Comparison of ENCODE assay signal across 25 cellular contexts in the genomic region with DNA sequence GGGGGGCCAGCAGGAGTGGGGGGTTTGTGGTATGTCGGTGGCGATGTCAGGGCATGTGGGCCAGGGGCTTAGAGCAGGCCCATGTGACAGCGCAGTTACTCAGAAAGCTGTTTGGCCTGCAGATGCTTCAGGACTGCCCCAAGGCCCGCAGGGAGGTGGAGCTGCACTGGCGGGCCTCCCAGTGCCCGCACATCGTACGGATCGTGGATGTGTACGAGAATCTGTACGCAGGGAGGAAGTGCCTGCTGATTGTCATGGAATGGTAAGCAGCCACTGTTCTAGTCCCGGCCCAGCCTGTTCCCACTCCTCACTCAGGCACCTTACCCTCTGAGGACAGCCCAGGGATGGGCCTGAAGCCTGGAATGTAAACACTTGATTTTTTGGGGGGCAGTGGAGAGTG. TPM values are rescaled to one million over a fixed set of nuclear protein-coding genes. Genes with fewer than 3 reads are reported as not detected.
A peak's percentile ranks its signal among the peaks of the same experiment; 100 is the strongest.
DNase-seq lines count a peak whose midpoint lies in the region; ATAC-seq, FAIRE-seq and TF ChIP-seq lines count a peak whose summit lies in the region.
"Had no signal": no experiment of that assay in that cellular context is flagged by ENCODE, and none has a peak within 500 bp of the region (broad histone marks: within the 10 kb centered on the region; RNA-seq: fewer than 3 reads in every experiment).

No MANE protein-coding gene starts in this region.

- H3K4me3 Mint-ChIP-seq in activated T-helper 1 cell treated with anti-CD3 and anti-CD28 coated beads, Interleukin-12 subunit alpha, Interleukin-12 subunit beta, Interleukin-2, Interleukin-4 antibody, amounts not matched to agents 30 ng/mL and 10 ng/mL and 1 ng/mL, durations not matched to agents 14 hours and 24 hours and 36 hours = no peak overlapping the region
- H3K4me3 Mint-ChIP-seq in natural killer cell treated with Interleukin-12 subunit alpha and Interleukin-12 subunit beta and Interleukin-15 and Interleukin-18, amount 100 ng/mL, for 72 hours = peak overlapping the region; percentile 22
- H3K4me3 Mint-ChIP-seq: activated naive CD4-positive, alpha-beta T cell treated with anti-CD3 and anti-CD28 coated beads for 36 hours; brain; CD4-positive, alpha-beta memory T cell; T-helper 1 cell treated with Interleukin-12 subunit alpha and Interleukin-12 subunit beta and Interleukin-4 antibody, amounts not matched to agents 30 μg/mL and 1 μg/mL, for 36 hours had no signal

- H3K9ac ChIP-seq in BLaER1 = peak overlapping the region; percentile 64; the same call in 1 of the 2 replicates
- peak overlapping the region in 5 of 11 experiments; percentile 27 to 59 (median 42); a peak in 8 of 22 replicates for H3K9ac ChIP-seq in BLaER1 treated with 17β-estradiol and CSF1 and Interleukin-3, amounts not matched to agents 10 nM and 100 nM

- FAIRE-seq in frontal cortex (lab: Jason Lieb, UNC) = no peak
- FAIRE-seq: colon, small intestine had no signal

- H3K27me3 ChIP-seq in BLaER1 = no peaks in the 10 kb centered on the region
- H3K27me3 ChIP-seq in BLaER1 treated with 17β-estradiol and CSF1 and Interleukin-3, amounts not matched to agents 10 nM and 100 nM = no peaks in the 10 kb centered on the region
- H3K27me3 ChIP-seq: upper lobe of left lung had no signal

- TF ChIP-seq CTCF in GM20000 (IDR thresholded peaks at IDR 0.05; ENCODE audit: extremely low read depth, missing control alignments) = no peak

- H3K9me3 Mint-ChIP-seq in activated T-helper 1 cell treated with anti-CD3 and anti-CD28 coated beads, Interleukin-12 subunit alpha, Interleukin-12 subunit beta, Interleukin-2, Interleukin-4 antibody, amounts not matched to agents 30 ng/mL and 10 ng/mL and 1 ng/mL, durations not matched to agents 14 hours and 24 hours and 36 hours = no peaks in the 10 kb centered on the region
- H3K9me3 Mint-ChIP-seq in natural killer cell treated with Interleukin-12 subunit alpha and Interleukin-12 subunit beta and Interleukin-15 and Interleukin-18, amount 100 ng/mL, for 72 hours = no peaks in the 10 kb centered on the region
- H3K9me3 Mint-ChIP-seq: activated naive CD4-positive, alpha-beta T cell treated with anti-CD3 and anti-CD28 coated beads for 36 hours; brain; CD4-positive, alpha-beta memory T cell; T-helper 1 cell treated with Interleukin-12 subunit alpha and Interleukin-12 subunit beta and Interleukin-4 antibody, amounts not matched to agents 30 μg/mL and 1 μg/mL, for 36 hours had no signal

- peaks cover 44% of the 10 kb centered on the region for H3K4me1 Mint-ChIP-seq in activated T-helper 1 cell treated with anti-CD3 and anti-CD28 coated beads, Interleukin-12 subunit alpha, Interleukin-12 subunit beta, Interleukin-2, Interleukin-4 antibody, amounts not matched to agents 30 ng/mL and 10 ng/mL and 1 ng/mL, durations not matched to agents 14 hours and 24 hours and 36 hours (ENCODE audit: low read depth)
- H3K4me1 Mint-ChIP-seq in natural killer cell treated with Interleukin-12 subunit alpha and Interleukin-12 subunit beta and Interleukin-15 and Interleukin-18, amount 100 ng/mL, for 72 hours (ENCODE audit: low read depth in 2 of 2) = peaks cover 60 to 61% of the 10 kb centered on the region in 2 donors

- peaks cover 77% of the 10 kb centered on the region for H3K36me3 ChIP-seq in BLaER1
- peaks cover 44 to 74% (median 57%) of the 10 kb centered on the region in 11 experiments for H3K36me3 ChIP-seq in BLaER1 treated with 17β-estradiol and CSF1 and Interleukin-3, amounts not matched to agents 10 nM and 100 nM

- H4K20me1 ChIP-seq in BLaER1 = peaks cover 99% of the 10 kb centered on the region
- H4K20me1 ChIP-seq in BLaER1 treated with 17β-estradiol and CSF1 and Interleukin-3, amounts not matched to agents 10 nM and 100 nM = peaks cover 65 to 98% (median 96%) of the 10 kb centered on the region in 11 experiments

- intact Hi-C loops in activated T-helper 1 cell treated with anti-CD3 and anti-CD28 coated beads, Interleukin-12 subunit alpha, Interleukin-12 subunit beta, Interleukin-2, Interleukin-4 antibody, amounts not matched to agents 30 ng/mL and 10 ng/mL and 1 ng/mL, durations not matched to agents 14 hours and 24 hours and 36 hours (cut with micrococcal nuclease) = no loop called here

- H3K27ac ChIP-seq in BLaER1 = peak overlapping the region; percentile 73
- H3K27ac ChIP-seq in BLaER1 treated with 17β-estradiol and CSF1 and Interleukin-3, amounts not matched to agents 10 nM and 100 nM = peak overlapping the region in 8 of 11 experiments; percentile 14 to 51 (median 42); a peak in 11 of 22 replicates
- H3K27ac ChIP-seq: RWPE1, upper lobe of left lung had no signal

- peaks cover 88% of the 10 kb centered on the region for H3K4me1 ChIP-seq in BLaER1
- peaks cover 82 to 99% (median 92%) of the 10 kb centered on the region in 10 experiments for H3K4me1 ChIP-seq in BLaER1 treated with 17β-estradiol and CSF1 and Interleukin-3, amounts not matched to agents 10 nM and 100 nM

- peak overlapping the region; percentile 74 for H3K4me2 ChIP-seq in BLaER1
- peak overlapping the region; percentile 45 to 81 (median 69); a peak in 20 of 22 replicates for H3K4me2 ChIP-seq in BLaER1 treated with 17β-estradiol and CSF1 and Interleukin-3, amounts not matched to agents 10 nM and 100 nM

- DNase-seq in activated T-helper 1 cell treated with anti-CD3 and anti-CD28 coated beads, Interleukin-12 subunit alpha, Interleukin-12 subunit beta, Interleukin-2, Interleukin-4 antibody, amounts not matched to agents 30 ng/mL and 10 ng/mL and 1 ng/mL, durations not matched to agents 14 hours and 24 hours and 36 hours (ENCODE audit: low spot score) = no peak
- DNase-seq in natural killer cell treated with Interleukin-12 subunit alpha and Interleukin-12 subunit beta and Interleukin-15 and Interleukin-18, amount 100 ng/mL, for 72 hours (ENCODE audit: low spot score) = no peak
- DNase-seq in GM20000 (ENCODE audit: low spot score) (no peak), HT-29 (ENCODE audit: low spot score) (no peak), frontal cortex (ENCODE audit: low spot score in 2 of 2) (no peak)
- DNase-seq: activated naive CD4-positive, alpha-beta T cell treated with anti-CD3 and anti-CD28 coated beads for 36 hours; activated T-cell treated with anti-CD3 and anti-CD28 coated beads, Interleukin-2, amount 50 U/mL, for 48 hours; CD4-positive, alpha-beta memory T cell; effector CD8-positive, alpha-beta T cell; GOT3; IMR-90; NCI-H1092; NCI-H510A; small intestine; stimulated activated CD4-positive, alpha-beta T cell treated with anti-CD3 and anti-CD28 coated beads, Interleukin-1b, Interleukin-23, amount 100 ng/mL, for 48 hours had no signal

- H3K27me3 Mint-ChIP-seq in activated T-helper 1 cell treated with anti-CD3 and anti-CD28 coated beads, Interleukin-12 subunit alpha, Interleukin-12 subunit beta, Interleukin-2, Interleukin-4 antibody, amounts not matched to agents 30 ng/mL and 10 ng/mL and 1 ng/mL, durations not matched to agents 14 hours and 24 hours and 36 hours (ENCODE audit: insufficient read depth) = no peaks in the 10 kb centered on the region
- H3K27me3 Mint-ChIP-seq in natural killer cell treated with Interleukin-12 subunit alpha and Interleukin-12 subunit beta and Interleukin-15 and Interleukin-18, amount 100 ng/mL, for 72 hours = no peaks in the 10 kb centered on the region
- H3K27me3 Mint-ChIP-seq: brain; CD4-positive, alpha-beta memory T cell had no signal

- H3K27ac Mint-ChIP-seq in activated T-helper 1 cell treated with anti-CD3 and anti-CD28 coated beads, Interleukin-12 subunit alpha, Interleukin-12 subunit beta, Interleukin-2, Interleukin-4 antibody, amounts not matched to agents 30 ng/mL and 10 ng/mL and 1 ng/mL, durations not matched to agents 14 hours and 24 hours and 36 hours = peak overlapping the region; percentile 12
- no peak overlapping the region for H3K27ac Mint-ChIP-seq in natural killer cell treated with Interleukin-12 subunit alpha and Interleukin-12 subunit beta and Interleukin-15 and Interleukin-18, amount 100 ng/mL, for 72 hours
- H3K27ac Mint-ChIP-seq: activated naive CD4-positive, alpha-beta T cell treated with anti-CD3 and anti-CD28 coated beads for 36 hours; T-helper 1 cell treated with Interleukin-12 subunit alpha and Interleukin-12 subunit beta and Interleukin-4 antibody, amounts not matched to agents 30 μg/mL and 1 μg/mL, for 36 hours had no signal

- no peak overlapping the region for H3K4me3 ChIP-seq in BLaER1
- H3K4me3 ChIP-seq in BLaER1 treated with 17β-estradiol and CSF1 and Interleukin-3, amounts not matched to agents 10 nM and 100 nM = no peak overlapping the region
- H3K4me3 ChIP-seq: upper lobe of left lung had no signal

- H3K36me3 Mint-ChIP-seq in activated T-helper 1 cell treated with anti-CD3 and anti-CD28 coated beads, Interleukin-12 subunit alpha, Interleukin-12 subunit beta, Interleukin-2, Interleukin-4 antibody, amounts not matched to agents 30 ng/mL and 10 ng/mL and 1 ng/mL, durations not matched to agents 14 hours and 24 hours and 36 hours (ENCODE audit: low read depth) = peaks cover 27% of the 10 kb centered on the region
- H3K36me3 Mint-ChIP-seq in natural killer cell treated with Interleukin-12 subunit alpha and Interleukin-12 subunit beta and Interleukin-15 and Interleukin-18, amount 100 ng/mL, for 72 hours = peaks cover 9% of the 10 kb centered on the region

- no peaks in the 10 kb centered on the region for H3K9me3 ChIP-seq in BLaER1
- H3K9me3 ChIP-seq in BLaER1 treated with 17β-estradiol and CSF1 and Interleukin-3, amounts not matched to agents 10 nM and 100 nM (replicated peaks in 1 of 11) = no peaks in the 10 kb centered on the region
- H3K9me3 ChIP-seq: upper lobe of left lung had no signal

- no peak for ATAC-seq in natural killer cell treated with Interleukin-12 subunit alpha and Interleukin-12 subunit beta and Interleukin-15 and Interleukin-18, amount 100 ng/mL, for 72 hours

RNA-seq across cellular contexts. Expression of a gene that starts 42.0 kb away (rescaled TPM):
- not detected in 2 replicates for total RNA-seq in activated T-helper 1 cell treated with anti-CD3 and anti-CD28 coated beads, Interleukin-12 subunit alpha, Interleukin-12 subunit beta, Interleukin-2, Interleukin-4 antibody, amounts not matched to agents 30 ng/mL and 10 ng/mL and 1 ng/mL, durations not matched to agents 14 hours and 24 hours and 36 hours
- not detected for total RNA-seq in natural killer cell treated with Interleukin-12 subunit alpha and Interleukin-12 subunit beta and Interleukin-15 and Interleukin-18, amount 100 ng/mL, for 72 hours
- total RNA-seq in HT-29 (2014; rRNA removed; shearing (Covaris generic)) = not detected in 2 replicates
- total RNA-seq in frontal cortex = not detected
- total RNA-seq: activated naive CD4-positive, alpha-beta T cell treated with anti-CD3 and anti-CD28 coated beads for 36 hours; CD4-positive, alpha-beta memory T cell; epithelial cell of proximal tubule; IMR-90; myocyte; OCI-LY7; upper lobe of left lung had no signal

RNA-seq across cellular contexts. Expression of a gene that starts 43.7 kb away (rescaled TPM):
- total RNA-seq in activated T-helper 1 cell treated with anti-CD3 and anti-CD28 coated beads, Interleukin-12 subunit alpha, Interleukin-12 subunit beta, Interleukin-2, Interleukin-4 antibody, amounts not matched to agents 30 ng/mL and 10 ng/mL and 1 ng/mL, durations not matched to agents 14 hours and 24 hours and 36 hours = 4.4 and 5.0 TPM in 2 replicates
- under 1 TPM in 1 of 2 donors, not detected in 1; 0.95 TPM for total RNA-seq in natural killer cell treated with Interleukin-12 subunit alpha and Interleukin-12 subunit beta and Interleukin-15 and Interleukin-18, amount 100 ng/mL, for 72 hours
- total RNA-seq in HT-29 (2014; rRNA removed; shearing (Covaris generic)) = not detected in 2 replicates
- 0.41 TPM for total RNA-seq in frontal cortex
- total RNA-seq: activated naive CD4-positive, alpha-beta T cell treated with anti-CD3 and anti-CD28 coated beads for 36 hours; epithelial cell of proximal tubule; IMR-90; myocyte; OCI-LY7 had no signal

RNA-seq across cellular contexts. Expression of a gene that starts 43.9 kb away (rescaled TPM):
- 117 and 120 TPM in 2 replicates for total RNA-seq in activated T-helper 1 cell treated with anti-CD3 and anti-CD28 coated beads, Interleukin-12 subunit alpha, Interleukin-12 subunit beta, Interleukin-2, Interleukin-4 antibody, amounts not matched to agents 30 ng/mL and 10 ng/mL and 1 ng/mL, durations not matched to agents 14 hours and 24 hours and 36 hours
- 100 to 1,000 TPM; 104 to 115 TPM for total RNA-seq in natural killer cell treated with Interleukin-12 subunit alpha and Interleukin-12 subunit beta and Interleukin-15 and Interleukin-18, amount 100 ng/mL, for 72 hours
- 41.9 and 50.4 TPM in 2 replicates for total RNA-seq in HT-29 (2014; rRNA removed; shearing (Covaris generic))
- total RNA-seq in frontal cortex = 7.3 TPM
